8 cellular contexts compared by ENCODE assay signal in the genomic region with DNA sequence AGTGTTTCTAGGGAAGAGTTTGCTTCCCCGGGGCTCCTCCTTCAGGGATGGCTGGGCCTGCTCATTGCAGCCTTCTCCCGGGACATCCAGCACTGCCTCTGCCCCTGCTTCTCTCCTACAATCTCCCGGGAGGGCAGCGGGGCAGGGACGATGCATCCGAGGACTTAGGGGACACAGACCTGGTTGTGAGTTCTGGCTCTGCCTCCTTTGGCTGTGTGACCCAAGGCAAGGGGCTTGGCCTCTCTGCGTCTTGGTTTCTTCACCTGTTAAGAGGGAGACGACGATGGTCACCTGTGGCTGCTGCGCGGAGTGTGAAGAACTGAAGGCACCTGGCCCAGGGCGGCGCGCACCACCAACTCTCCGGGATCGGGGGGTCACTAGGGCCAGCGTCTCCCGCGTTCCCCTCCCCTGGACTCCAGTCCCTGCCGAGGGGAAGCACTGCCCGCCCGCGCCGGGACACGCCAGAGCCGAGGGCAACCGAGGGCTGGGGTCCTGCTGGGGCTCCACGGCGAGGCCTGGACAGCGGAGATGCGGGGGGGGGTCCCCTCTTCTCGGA. TPM values are rescaled to one million over a fixed set of nuclear protein-coding genes. Genes with fewer than 3 reads are reported as not detected.
A peak's percentile ranks its signal among the peaks of the same experiment; 100 is the strongest.
DNase-seq lines count a peak whose midpoint lies in the region; ATAC-seq, FAIRE-seq and TF ChIP-seq lines count a peak whose summit lies in the region.

No MANE protein-coding gene starts in this region.

- peaks cover 30% of the 10 kb centered on the region for H3K4me1 Mint-ChIP-seq in activated T-cell treated with anti-CD3 and anti-CD28 coated beads, Interleukin-2, amount 50 U/mL, for 4 hours (ENCODE audit: low read depth)
- peaks cover 52% of the 10 kb centered on the region for H3K4me1 Mint-ChIP-seq in activated naive CD8-positive, alpha-beta T cell treated with anti-CD3 and anti-CD28 coated beads, Interleukin-2, amount 10 ng/mL, durations not matched to agents 7 days and 5 days

- no peaks in the 10 kb centered on the region for H3K9me1 ChIP-seq in keratinocyte (ENCODE audit: control insufficient read depth, extremely low read depth, insufficient read depth, low read length)

- POLR2A ChIA-PET in activated naive CD8-positive, alpha-beta T cell treated with anti-CD3 and anti-CD28 coated beads, Interleukin-2, amount 10 ng/mL, durations not matched to agents 7 days and 5 days (lab: Charles Lee): no interaction called here

- no peaks in the 10 kb centered on the region for H3K9me3 Mint-ChIP-seq in activated T-cell treated with anti-CD3 and anti-CD28 coated beads, Interleukin-2, amount 50 U/mL, for 4 hours
- peaks cover 2% of the 10 kb centered on the region for H3K9me3 Mint-ChIP-seq in activated naive CD8-positive, alpha-beta T cell treated with anti-CD3 and anti-CD28 coated beads, Interleukin-2, amount 10 ng/mL, durations not matched to agents 7 days and 5 days

- no peaks in the 10 kb centered on the region for H3K36me3 ChIP-seq in keratinocyte (ENCODE audit: control insufficient read depth in 2 of 2, extremely low read depth in 1 of 2, insufficient read depth in 2 of 2, low read length in 2 of 2)

- no peak for FAIRE-seq in keratinocyte (lab: Jason Lieb, UNC)

- ATAC-seq in activated T-cell treated with anti-CD3 and anti-CD28 coated beads, Interleukin-2, amount 50 U/mL, for 4 hours: peak in 1 of 2 donors; percentile 8
- ATAC-seq in activated naive CD8-positive, alpha-beta T cell treated with anti-CD3 and anti-CD28 coated beads, Interleukin-2, amount 10 ng/mL, durations not matched to agents 7 days and 5 days (ENCODE audit: low read depth): no peak

- no peaks in the 10 kb centered on the region for H3K79me2 ChIP-seq in keratinocyte (ENCODE audit: control insufficient read depth, insufficient read depth, low read length)

- dilution Hi-C loops in keratinocyte (cut with MboI; ENCODE audit: extremely low pct_ligation_motif_present, low sequenced_read_pairs): no loop called here

- peaks cover 2% of the 10 kb centered on the region for H3K36me3 Mint-ChIP-seq in activated T-cell treated with anti-CD3 and anti-CD28 coated beads, Interleukin-2, amount 50 U/mL, for 4 hours (ENCODE audit: insufficient read depth)
- peaks cover 31% of the 10 kb centered on the region for H3K36me3 Mint-ChIP-seq in activated naive CD8-positive, alpha-beta T cell treated with anti-CD3 and anti-CD28 coated beads, Interleukin-2, amount 10 ng/mL, durations not matched to agents 7 days and 5 days

- peak overlapping the region; percentile 79 for H3K4me3 Mint-ChIP-seq in activated T-cell treated with anti-CD3 and anti-CD28 coated beads, Interleukin-2, amount 50 U/mL, for 4 hours
- peak overlapping the region; percentile 88 for H3K4me3 Mint-ChIP-seq in activated naive CD8-positive, alpha-beta T cell treated with anti-CD3 and anti-CD28 coated beads, Interleukin-2, amount 10 ng/mL, durations not matched to agents 7 days and 5 days

- no peak for DNase-seq in activated T-cell treated with anti-CD3 and anti-CD28 coated beads, Interleukin-2, amount 50 U/mL, for 4 hours
- DNase-seq in activated T-cell treated with anti-CD3 and anti-CD28 coated beads for 4 hours (no peak), keratinocyte (ENCODE audit: low read depth, low spot score) (no peak), substantia nigra (lab: John Stamatoyannopoulos, UW) (no peak), NCI-H2029 (lab: John Stamatoyannopoulos, UW) (no peak), germinal center (ENCODE audit: low spot score) (no peak)
- DNase-seq in activated naive CD8-positive, alpha-beta T cell treated with anti-CD3 and anti-CD28 coated beads, Interleukin-2, amount 10 ng/mL, durations not matched to agents 7 days and 5 days: no peak
- no peak for DNase-seq in activated CD4-positive, CD25-positive, alpha-beta regulatory T cell (lab: John Stamatoyannopoulos, UW)

- no peaks in the 10 kb centered on the region for H4K20me1 ChIP-seq in keratinocyte (ENCODE audit: control insufficient read depth, extremely low read depth, insufficient read depth, low read length)

- no peak for TF ChIP-seq CTCF in keratinocyte (optimal IDR thresholded peaks at IDR 0.05 in 1 of 3, IDR thresholded peaks at IDR 0.05 in 1 of 3, conservative IDR thresholded peaks at IDR 0.05 in 1 of 3; ENCODE audit: extremely low read depth in 1 of 3, insufficient read depth in 2 of 3, low read length in 3 of 3)

- no peak overlapping the region for H3K9ac ChIP-seq in keratinocyte (ENCODE audit: control insufficient read depth, extremely low read depth, insufficient read depth, low read length)

- H3K4me3 ChIP-seq in keratinocyte (ENCODE audit: control insufficient read depth in 2 of 3, extremely low read depth in 1 of 3, insufficient read depth in 2 of 3, low read depth in 1 of 3, low read length in 3 of 3): peak overlapping the region; percentile 20 to 56 (median 29)

- peaks cover 14% of the 10 kb centered on the region for H3K27me3 ChIP-seq in keratinocyte (ENCODE audit: control insufficient read depth, extremely low read depth, insufficient read depth, low read length)

- no peaks in the 10 kb centered on the region for H3K9me3 ChIP-seq in keratinocyte (ENCODE audit: control insufficient read depth, low read depth, low read length)

- H3K27ac ChIP-seq in keratinocyte (ENCODE audit: control insufficient read depth, insufficient read depth, low read length) (no peak overlapping the region), substantia nigra (ENCODE audit: low read depth, low read length, poor library complexity, severe bottlenecking) (peak overlapping the region; percentile 42)

- no peak overlapping the region for H2AFZ ChIP-seq in keratinocyte (ENCODE audit: control insufficient read depth, low read length)

- H3K4me2 ChIP-seq in keratinocyte (ENCODE audit: control insufficient read depth, extremely low read depth, insufficient read depth, low read depth, low read length): peak overlapping the region; percentile 57

- H3K27ac Mint-ChIP-seq in activated naive CD8-positive, alpha-beta T cell treated with anti-CD3 and anti-CD28 coated beads, Interleukin-2, amount 10 ng/mL, durations not matched to agents 7 days and 5 days: peak overlapping the region; percentile 77

- peaks cover 4% of the 10 kb centered on the region for H3K4me1 ChIP-seq in keratinocyte (ENCODE audit: control insufficient read depth, extremely low read depth, insufficient read depth, low read length)

- H3K27me3 Mint-ChIP-seq in activated T-cell treated with anti-CD3 and anti-CD28 coated beads, Interleukin-2, amount 50 U/mL, for 4 hours (ENCODE audit: low read depth): no peaks in the 10 kb centered on the region
- H3K27me3 Mint-ChIP-seq in activated naive CD8-positive, alpha-beta T cell treated with anti-CD3 and anti-CD28 coated beads, Interleukin-2, amount 10 ng/mL, durations not matched to agents 7 days and 5 days: no peaks in the 10 kb centered on the region

RNA-seq across cellular contexts. Expression of gene HVCN1, which starts 0.4 kb away (rescaled TPM):
- total RNA-seq in activated T-cell treated with anti-CD3 and anti-CD28 coated beads, Interleukin-2, amount 50 U/mL, for 4 hours: 1 to 10 TPM; 6.1 to 8.1 (median 7.2) TPM
- total RNA-seq in activated naive CD8-positive, alpha-beta T cell treated with anti-CD3 and anti-CD28 coated beads, Interleukin-2, amount 10 ng/mL, durations not matched to agents 7 days and 5 days: 10 to 100 TPM; 20.3 to 21.0 TPM
- 1.1 to 2.1 TPM (median 1.2 TPM) in 3 replicates for polyA plus RNA-seq in keratinocyte
- polyA plus RNA-seq in keratinocyte (2011; ENCODE audit: low read depth): not detected
- polyA plus RNA-seq in keratinocyte (2011; cell fraction: cytosol; rRNA removed): 0.96 and 1.4 TPM in 2 replicates
- polyA plus RNA-seq in keratinocyte (2011; cell fraction: nucleus; rRNA removed): 1.6 and 1.8 TPM in 2 replicates
- polyA plus RNA-seq in keratinocyte (2012; ENCODE audit: low replicate concordance): 1.6 TPM in 1 of 2 replicates, not detected in the other
- polyA minus RNA-seq in keratinocyte: 1.6 to 1.8 TPM in 2 of 3 replicates, not detected in the other
- polyA minus RNA-seq in keratinocyte (2011; cell fraction: cytosol; rRNA and poly(A)+ RNA removed): 3.1 TPM
- 0.42 and 1.2 TPM in 2 replicates for polyA minus RNA-seq in keratinocyte (2011; cell fraction: nucleus; rRNA and poly(A)+ RNA removed)

RNA-seq across cellular contexts. Expression of gene PPP1CC, which starts 54.2 kb away (rescaled TPM):
- total RNA-seq in activated T-cell treated with anti-CD3 and anti-CD28 coated beads, Interleukin-2, amount 50 U/mL, for 4 hours: 100 to 1,000 TPM; 345 to 413 (median 354) TPM
- total RNA-seq in activated naive CD8-positive, alpha-beta T cell treated with anti-CD3 and anti-CD28 coated beads, Interleukin-2, amount 10 ng/mL, durations not matched to agents 7 days and 5 days: 100 to 1,000 TPM; 156 to 160 TPM
- 77.4 to 158 TPM (median 83.3 TPM) in 3 replicates for polyA plus RNA-seq in keratinocyte
- polyA plus RNA-seq in keratinocyte (2011; ENCODE audit: low read depth): 282 TPM
- polyA plus RNA-seq in keratinocyte (2011; cell fraction: cytosol; rRNA removed): 65.6 and 135 TPM in 2 replicates
- polyA plus RNA-seq in keratinocyte (2011; cell fraction: nucleus; rRNA removed): 43.3 and 66.0 TPM in 2 replicates
- 97.7 and 100.0 TPM in 2 replicates for polyA plus RNA-seq in keratinocyte (2012; ENCODE audit: low replicate concordance)
- 25.3 to 78.5 TPM (median 47.9 TPM) in 3 replicates for polyA minus RNA-seq in keratinocyte
- polyA minus RNA-seq in keratinocyte (2011; cell fraction: cytosol; rRNA and poly(A)+ RNA removed): 46.6 TPM
- 16.7 and 30.3 TPM in 2 replicates for polyA minus RNA-seq in keratinocyte (2011; cell fraction: nucleus; rRNA and poly(A)+ RNA removed)
